3 cellular contexts compared by ENCODE assay signal in the genomic region with DNA sequence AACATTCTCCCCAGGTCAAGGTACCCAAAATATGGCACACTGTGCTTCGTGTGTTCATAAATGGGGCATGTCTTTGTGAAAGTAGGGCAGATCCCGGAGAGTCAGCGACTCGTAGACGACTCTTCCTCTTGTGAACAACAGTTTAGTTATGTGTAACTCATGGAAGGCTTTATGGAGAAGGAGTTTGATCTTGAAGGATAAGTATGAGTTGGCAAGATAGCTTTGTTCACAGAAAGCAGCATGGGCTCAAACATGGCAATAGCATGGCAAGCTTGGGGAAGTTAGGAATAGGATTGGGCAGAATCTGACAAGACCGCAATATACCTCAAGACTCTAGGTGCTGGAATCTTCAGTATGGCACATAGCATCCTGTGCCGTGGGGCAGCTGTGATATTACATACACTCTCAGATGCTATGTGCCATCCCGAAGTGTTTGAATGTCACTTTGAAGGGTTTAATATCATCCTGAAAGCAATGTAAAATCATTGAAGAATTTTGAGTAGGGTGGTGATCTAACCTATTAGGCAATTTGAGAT. TPM values are rescaled to one million over a fixed set of nuclear protein-coding genes. Genes with fewer than 3 reads are reported as not detected.
"Had no signal": no experiment of that assay in that cellular context is flagged by ENCODE, and none has a peak within 500 bp of the region (broad histone marks: within the 10 kb centered on the region; RNA-seq: fewer than 3 reads in every experiment).

No MANE protein-coding gene starts in this region.

RNA-seq across cellular contexts. Expression of a gene that starts 16.9 kb away (rescaled TPM):
- total RNA-seq: activated T-helper 1 cell treated with anti-CD3 and anti-CD28 coated beads, Interleukin-12 subunit alpha, Interleukin-12 subunit beta, Interleukin-2, Interleukin-4 antibody, amounts not matched to agents 30 ng/mL and 10 ng/mL and 1 ng/mL, durations not matched to agents 14 hours and 24 hours and 36 hours; glomerular endothelial cell had no signal

RNA-seq across cellular contexts. Expression of a gene that starts 42.2 kb away (rescaled TPM):
- polyA plus RNA-seq: naive thymus-derived CD4-positive, alpha-beta T cell had no signal
